ENCODE assay signal across 8 cellular contexts in genomic region chr3:188152660-188153497, GRCh38. TPM values are rescaled to one million over a fixed set of nuclear protein-coding genes. Genes with fewer than 3 reads are reported as not detected.
DNase-seq lines count a peak whose midpoint lies in the region; ATAC-seq and TF ChIP-seq lines count a peak whose summit lies in the region.

No MANE protein-coding gene starts in this region.

- H3K9me3 Mint-ChIP-seq in memory B cell, result peaks cover 4% of the 10 kb centered on the region

- intact Hi-C loops in upper lobe of right lung (cut with DNase I), result no loop called here

- peak overlapping the region; percentile 86 for H3K27ac Mint-ChIP-seq in memory B cell

- peak; percentile 18 for DNase-seq in stimulated activated CD4-positive, alpha-beta T cell treated with anti-CD3 and anti-CD28 coated beads, Interleukin-1b, Interleukin-23, amount 100 ng/mL, for 48 hours
- DNase-seq in stimulated activated CD4-positive, alpha-beta T cell treated with anti-CD3 and anti-CD28 coated beads, Interleukin-4, amount 100 ng/mL, for 1 hour, result no peak
- DNase-seq in SJSA1 (ENCODE audit: low read depth in 1 of 2, low spot score in 2 of 2) (peak; percentile 86 to 89), memory B cell (ENCODE audit: low spot score in 2 of 2) (peak in 1 of 2 donors; percentile 20), upper lobe of right lung (peak; percentile 73)
- no peak for DNase-seq in effector memory CD4-positive, alpha-beta T cell

- peaks cover 36% of the 10 kb centered on the region for H3K4me1 ChIP-seq in SJSA1 (replicated peaks)
- H3K4me1 ChIP-seq in effector memory CD4-positive, alpha-beta T cell (ENCODE audit: control insufficient read depth, insufficient read depth, low read length, poor library complexity, severe bottlenecking), result peaks cover 25% of the 10 kb centered on the region
- H3K4me1 ChIP-seq in upper lobe of right lung, result peaks cover 30% of the 10 kb centered on the region

- ATAC-seq in memory B cell (ENCODE audit: low read depth), result no peak
- ATAC-seq in upper lobe of right lung, result peak; percentile 1
- no peak for ATAC-seq in HG02870 (IDR thresholded peaks at IDR 0.05; ENCODE audit: unreplicated experiment)
- no peak for ATAC-seq in HG03432 (IDR thresholded peaks at IDR 0.05; ENCODE audit: unreplicated experiment)

- H3K4me3 ChIP-seq in SJSA1 (peak overlapping the region; percentile 66), upper lobe of right lung (peak overlapping the region; percentile 81)
- peak overlapping the region; percentile 76 for H3K4me3 ChIP-seq in effector memory CD4-positive, alpha-beta T cell (ENCODE audit: insufficient read depth, low read depth, low read length, poor library complexity, severe bottlenecking)

- no peaks in the 10 kb centered on the region for H3K27me3 Mint-ChIP-seq in memory B cell

- H3K27me3 ChIP-seq in SJSA1 (replicated peaks) (no peaks in the 10 kb centered on the region), upper lobe of right lung (no peaks in the 10 kb centered on the region)
- H3K27me3 ChIP-seq in effector memory CD4-positive, alpha-beta T cell (replicated peaks; ENCODE audit: control insufficient read depth, insufficient read depth, low read length, poor library complexity, severe bottlenecking), result no peaks in the 10 kb centered on the region

- H3K36me3 ChIP-seq in SJSA1 (peaks cover 3% of the 10 kb centered on the region), upper lobe of right lung (no peaks in the 10 kb centered on the region)
- no peaks in the 10 kb centered on the region for H3K36me3 ChIP-seq in effector memory CD4-positive, alpha-beta T cell (ENCODE audit: control insufficient read depth, insufficient read depth, low read length)

- H3K36me3 Mint-ChIP-seq in memory B cell, result no peaks in the 10 kb centered on the region

- no peak for TF ChIP-seq CTCF in upper lobe of right lung (IDR thresholded peaks at IDR 0.05)

- H3K4me3 Mint-ChIP-seq in memory B cell, result peak overlapping the region; percentile 97

- H3K27ac ChIP-seq in SJSA1 (peak overlapping the region; percentile 99), upper lobe of right lung (peak overlapping the region; percentile 95)
- peak overlapping the region; percentile 75 for H3K27ac ChIP-seq in effector memory CD4-positive, alpha-beta T cell (ENCODE audit: insufficient read depth, low read length, poor library complexity, severe bottlenecking)

- H3K9me3 ChIP-seq in SJSA1 (replicated peaks), result no peaks in the 10 kb centered on the region
- no peaks in the 10 kb centered on the region for H3K9me3 ChIP-seq in effector memory CD4-positive, alpha-beta T cell (ENCODE audit: control insufficient read depth, low read length)
- no peaks in the 10 kb centered on the region for H3K9me3 ChIP-seq in upper lobe of right lung

- peaks cover 35% of the 10 kb centered on the region for H3K4me1 Mint-ChIP-seq in memory B cell

RNA-seq across cellular contexts. Expression of gene LPP, which starts 1.1 kb away (rescaled TPM):
- 64.6 and 132 TPM in 2 replicates for total RNA-seq in SJSA1 (2014; rRNA removed; shearing (Covaris generic))
- 191 TPM for total RNA-seq in upper lobe of right lung

Comparison
In these comparisons a context has a peak if more than half of its experiments do, and no peak if none do; other contexts are left out.
1. DNase-seq: peak in stimulated activated CD4-positive, alpha-beta T cell treated with anti-CD3 and anti-CD28 coated beads, Interleukin-1b, Interleukin-23, amount 100 ng/mL, for 48 hours (single experiment), SJSA1 (2 of 2) and upper lobe of right lung (single experiment); none in stimulated activated CD4-positive, alpha-beta T cell treated with anti-CD3 and anti-CD28 coated beads, Interleukin-4, amount 100 ng/mL, for 1 hour (single experiment) and effector memory CD4-positive, alpha-beta T cell (0 of 3).
2. Peak in every context shown above with its lines, with median percentiles within 50 percentile points of each other: H3K27ac ChIP-seq and H3K4me3 ChIP-seq.